1 cellular context compared by ENCODE assay signal in the genomic region with DNA sequence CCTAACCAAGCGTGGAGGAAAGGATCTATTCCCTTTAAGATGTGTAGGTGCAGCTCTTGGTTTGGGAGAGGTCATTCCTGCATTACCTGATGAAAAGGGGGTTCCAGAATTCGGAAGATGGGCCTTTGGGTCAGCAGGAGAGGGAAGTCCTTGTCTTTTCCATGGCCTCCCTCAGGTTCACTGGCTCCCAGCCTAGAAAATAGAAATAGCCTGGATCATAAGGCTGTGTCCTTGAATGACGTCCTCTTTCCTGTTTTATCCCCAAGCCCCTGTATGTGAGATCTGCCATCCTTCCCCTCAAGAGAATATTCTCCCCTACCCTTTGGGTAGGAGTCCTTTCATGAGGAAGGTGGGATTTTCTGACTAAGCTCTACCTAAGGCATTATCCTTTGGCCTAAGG.
TF ChIP-seq lines count a peak whose summit lies in the region.

No MANE protein-coding gene starts in this region.

TF ChIP-seq in WTC11, 78 proteins besides CTCF, POLR2A, EP300 and RAD21 (continued from another document):
- TF ChIP-seq, protein P1, sequence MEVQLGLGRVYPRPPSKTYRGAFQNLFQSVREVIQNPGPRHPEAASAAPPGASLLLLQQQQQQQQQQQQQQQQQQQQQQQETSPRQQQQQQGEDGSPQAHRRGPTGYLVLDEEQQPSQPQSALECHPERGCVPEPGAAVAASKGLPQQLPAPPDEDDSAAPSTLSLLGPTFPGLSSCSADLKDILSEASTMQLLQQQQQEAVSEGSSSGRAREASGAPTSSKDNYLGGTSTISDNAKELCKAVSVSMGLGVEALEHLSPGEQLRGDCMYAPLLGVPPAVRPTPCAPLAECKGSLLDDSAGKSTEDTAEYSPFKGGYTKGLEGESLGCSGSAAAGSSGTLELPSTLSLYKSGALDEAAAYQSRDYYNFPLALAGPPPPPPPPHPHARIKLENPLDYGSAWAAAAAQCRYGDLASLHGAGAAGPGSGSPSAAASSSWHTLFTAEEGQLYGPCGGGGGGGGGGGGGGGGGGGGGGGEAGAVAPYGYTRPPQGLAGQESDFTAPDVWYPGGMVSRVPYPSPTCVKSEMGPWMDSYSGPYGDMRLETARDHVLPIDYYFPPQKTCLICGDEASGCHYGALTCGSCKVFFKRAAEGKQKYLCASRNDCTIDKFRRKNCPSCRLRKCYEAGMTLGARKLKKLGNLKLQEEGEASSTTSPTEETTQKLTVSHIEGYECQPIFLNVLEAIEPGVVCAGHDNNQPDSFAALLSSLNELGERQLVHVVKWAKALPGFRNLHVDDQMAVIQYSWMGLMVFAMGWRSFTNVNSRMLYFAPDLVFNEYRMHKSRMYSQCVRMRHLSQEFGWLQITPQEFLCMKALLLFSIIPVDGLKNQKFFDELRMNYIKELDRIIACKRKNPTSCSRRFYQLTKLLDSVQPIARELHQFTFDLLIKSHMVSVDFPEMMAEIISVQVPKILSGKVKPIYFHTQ (CRISPR knock-in tag; IDR thresholded peaks at IDR 0.05), result no peak
- TF ChIP-seq, protein P2, sequence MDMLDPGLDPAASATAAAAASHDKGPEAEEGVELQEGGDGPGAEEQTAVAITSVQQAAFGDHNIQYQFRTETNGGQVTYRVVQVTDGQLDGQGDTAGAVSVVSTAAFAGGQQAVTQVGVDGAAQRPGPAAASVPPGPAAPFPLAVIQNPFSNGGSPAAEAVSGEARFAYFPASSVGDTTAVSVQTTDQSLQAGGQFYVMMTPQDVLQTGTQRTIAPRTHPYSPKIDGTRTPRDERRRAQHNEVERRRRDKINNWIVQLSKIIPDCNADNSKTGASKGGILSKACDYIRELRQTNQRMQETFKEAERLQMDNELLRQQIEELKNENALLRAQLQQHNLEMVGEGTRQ (CRISPR knock-in tag; IDR thresholded peaks at IDR 0.05), result no peak
- TF ChIP-seq NR2C2 (CRISPR knock-in tag; IDR thresholded peaks at IDR 0.05) (no peak), MLX (CRISPR knock-in tag; IDR thresholded peaks at IDR 0.05) (no peak), PRRX2 (CRISPR knock-in tag; IDR thresholded peaks at IDR 0.05) (no peak), TP53 (CRISPR knock-in tag; IDR thresholded peaks at IDR 0.05) (no peak), ZNF138 (CRISPR knock-in tag; conservative IDR thresholded peaks at IDR 0.05) (no peak), RORB (CRISPR knock-in tag; IDR thresholded peaks at IDR 0.05) (no peak), ZNF263 (CRISPR knock-in tag; IDR thresholded peaks at IDR 0.05; ENCODE audit: low read depth) (no peak)
TF ChIP-seq in WTC11: peak in this region for 0.
